In the genomic region with DNA sequence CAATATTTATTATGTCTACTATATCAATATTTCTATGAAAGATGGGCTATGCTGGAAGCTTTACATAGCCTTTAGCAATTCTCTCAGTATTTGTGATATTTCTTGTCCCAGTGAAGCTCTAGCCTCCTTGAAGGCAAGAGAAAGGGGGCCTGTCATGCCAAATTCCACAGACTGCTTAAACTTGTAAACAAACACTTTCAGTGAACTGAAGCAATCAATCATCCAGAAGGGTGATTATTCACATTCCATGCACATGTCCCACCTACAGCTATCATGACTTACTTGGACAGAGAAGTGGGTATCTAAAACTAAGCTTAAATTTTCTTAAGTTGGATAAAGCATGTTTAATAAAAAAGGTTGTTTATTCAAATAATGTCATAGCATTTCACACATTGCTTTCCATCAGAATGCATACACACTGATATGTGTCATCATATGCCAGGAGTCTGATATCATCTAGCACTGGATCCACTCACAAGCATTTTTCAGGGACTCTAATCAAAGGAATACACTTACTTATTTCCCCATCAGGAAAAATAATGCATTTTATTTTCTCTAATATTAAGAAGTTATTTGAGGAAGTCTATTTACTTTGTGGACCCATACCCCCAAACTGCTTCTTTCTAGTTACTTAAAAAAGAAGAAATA, we compare ENCODE assay signal across 15 cellular contexts.
A peak's percentile ranks its signal among the peaks of the same experiment; 100 is the strongest.
DNase-seq lines count a peak whose midpoint lies in the region; ATAC-seq and TF ChIP-seq lines count a peak whose summit lies in the region.
"Had no signal": no experiment of that assay in that cellular context is flagged by ENCODE, and none has a peak within 500 bp of the region (broad histone marks: within the 10 kb centered on the region; RNA-seq: fewer than 3 reads in every experiment).

No MANE protein-coding gene starts in this region.

- no peak overlapping the region for H3K4me3 Mint-ChIP-seq in stimulated activated effector memory CD8-positive, alpha-beta T cell treated with anti-CD3 and anti-CD28 coated beads, Interleukin-12 subunit alpha, Interleukin-12 subunit beta, amount 100 ng/mL, for 72 hours
- H3K4me3 Mint-ChIP-seq: CD8-positive, alpha-beta T cell; effector memory CD8-positive, alpha-beta T cell; natural killer cell treated with Interleukin-12 subunit alpha and Interleukin-12 subunit beta and Interleukin-15 and Interleukin-18, amount 100 ng/mL, for 72 hours had no signal

- H3K9me3 Mint-ChIP-seq in stimulated activated effector memory CD8-positive, alpha-beta T cell treated with anti-CD3 and anti-CD28 coated beads, Interleukin-12 subunit alpha, Interleukin-12 subunit beta, amount 100 ng/mL, for 72 hours = peaks cover 2% of the 10 kb centered on the region
- H3K9me3 Mint-ChIP-seq: activated naive CD8-positive, alpha-beta T cell treated with anti-CD3 and anti-CD28 coated beads, Interleukin-2, amount 50 U/mL, for 24 hours; CD8-positive, alpha-beta T cell; natural killer cell treated with Interleukin-12 subunit alpha and Interleukin-12 subunit beta and Interleukin-15 and Interleukin-18, amount 100 ng/mL, for 72 hours had no signal

- H3K27ac Mint-ChIP-seq in stimulated activated effector memory CD8-positive, alpha-beta T cell treated with anti-CD3 and anti-CD28 coated beads, Interleukin-12 subunit alpha, Interleukin-12 subunit beta, amount 100 ng/mL, for 72 hours = no peak overlapping the region
- H3K27ac Mint-ChIP-seq: activated naive CD8-positive, alpha-beta T cell treated with anti-CD3 and anti-CD28 coated beads, Interleukin-2, amount 50 U/mL, for 24 hours; CD8-positive, alpha-beta T cell; effector memory CD8-positive, alpha-beta T cell; natural killer cell treated with Interleukin-12 subunit alpha and Interleukin-12 subunit beta and Interleukin-15 and Interleukin-18, amount 100 ng/mL, for 72 hours had no signal

- no peak for ATAC-seq in GM19328 (IDR thresholded peaks at IDR 0.05; ENCODE audit: unreplicated experiment)
- no peak for ATAC-seq in GM21723 (IDR thresholded peaks at IDR 0.05; ENCODE audit: unreplicated experiment)
- ATAC-seq in stimulated activated effector memory CD8-positive, alpha-beta T cell treated with anti-CD3 and anti-CD28 coated beads, Interleukin-12 subunit alpha, Interleukin-12 subunit beta, amount 100 ng/mL, for 72 hours = no peak
- ATAC-seq: CD8-positive, alpha-beta T cell; effector memory CD8-positive, alpha-beta T cell; K562; natural killer cell treated with Interleukin-12 subunit alpha and Interleukin-12 subunit beta and Interleukin-15 and Interleukin-18, amount 100 ng/mL, for 72 hours had no signal

- no peaks in the 10 kb centered on the region for H3K36me3 Mint-ChIP-seq in stimulated activated effector memory CD8-positive, alpha-beta T cell treated with anti-CD3 and anti-CD28 coated beads, Interleukin-12 subunit alpha, Interleukin-12 subunit beta, amount 100 ng/mL, for 72 hours
- H3K36me3 Mint-ChIP-seq: CD8-positive, alpha-beta T cell; natural killer cell treated with Interleukin-12 subunit alpha and Interleukin-12 subunit beta and Interleukin-15 and Interleukin-18, amount 100 ng/mL, for 72 hours had no signal

- peak; percentile 34 for DNase-seq in DMS 273 (lab: John Stamatoyannopoulos, UW; ENCODE audit: unreplicated experiment)
- DNase-seq in DMS 273 treated with DMSO at 0.1 percent for 48 hours (lab: John Stamatoyannopoulos, UW) = no peak
- peak; percentile 30 for DNase-seq in astrocyte of the spinal cord (ENCODE audit: low read depth, low spot score)
- DNase-seq in iris pigment epithelial cell (ENCODE audit: low read depth) = peak; percentile 39
- no peak for DNase-seq in skeletal muscle cell (ENCODE audit: low read depth)
- DNase-seq in stimulated activated effector memory CD8-positive, alpha-beta T cell treated with anti-CD3 and anti-CD28 coated beads, Interleukin-12 subunit alpha, Interleukin-12 subunit beta, amount 100 ng/mL, for 72 hours (ENCODE audit: low spot score in 2 of 2) = no peak
- DNase-seq: activated naive CD8-positive, alpha-beta T cell treated with anti-CD3 and anti-CD28 coated beads, Interleukin-2, amount 50 U/mL, for 24 hours; CD8-positive, alpha-beta T cell; effector memory CD8-positive, alpha-beta T cell; left cardiac atrium; NCI-H146 had no signal

- no peak for TF ChIP-seq CTCF in astrocyte of the spinal cord (IDR thresholded peaks at IDR 0.05; ENCODE audit: low read depth, low read length)

- H3K4me3 ChIP-seq in astrocyte of the spinal cord (ENCODE audit: low read depth, low read length) = peak overlapping the region; percentile 62
- H3K4me3 ChIP-seq in skeletal muscle cell (ENCODE audit: low read depth, low read length) = peak overlapping the region; percentile 57
- H3K4me3 ChIP-seq: K562 had no signal

- no peaks in the 10 kb centered on the region for H3K4me1 Mint-ChIP-seq in stimulated activated effector memory CD8-positive, alpha-beta T cell treated with anti-CD3 and anti-CD28 coated beads, Interleukin-12 subunit alpha, Interleukin-12 subunit beta, amount 100 ng/mL, for 72 hours

- in situ Hi-C loops in astrocyte of the spinal cord (cut with HindIII; ENCODE audit: low sequenced_read_pairs) = no loop called here

Comparison
In these comparisons a context has a peak if more than half of its experiments do, and no peak if none do; other contexts are left out.
1. DNase-seq: peak in DMS 273 (single experiment), astrocyte of the spinal cord (single experiment) and iris pigment epithelial cell (single experiment); none in DMS 273 treated with DMSO at 0.1 percent for 48 hours (single experiment), skeletal muscle cell (single experiment) and stimulated activated effector memory CD8-positive, alpha-beta T cell treated with anti-CD3 and anti-CD28 coated beads, Interleukin-12 subunit alpha, Interleukin-12 subunit beta, amount 100 ng/mL, for 72 hours (0 of 2).